ENCODE assay signal across 13 cellular contexts in genomic region chr6:127794405-127794804, GRCh38.
DNase-seq lines count a peak whose midpoint lies in the region; ATAC-seq lines count a peak whose summit lies in the region.
"Had no signal": no experiment of that assay in that cellular context is flagged by ENCODE, and none has a peak within 500 bp of the region (broad histone marks: within the 10 kb centered on the region; RNA-seq: fewer than 3 reads in every experiment).

No MANE protein-coding gene starts in this region.

- H3K4me1 Mint-ChIP-seq in activated naive CD4-positive, alpha-beta T cell treated with anti-CD3 and anti-CD28 coated beads for 36 hours (ENCODE audit: low read depth) = peaks cover 73% of the 10 kb centered on the region
- peaks cover 52% of the 10 kb centered on the region for H3K4me1 Mint-ChIP-seq in activated naive CD8-positive, alpha-beta T cell treated with anti-CD3 and anti-CD28 coated beads, Interleukin-2, amount 10 ng/mL, durations not matched to agents 7 days and 5 days
- peaks cover 92% of the 10 kb centered on the region for H3K4me1 Mint-ChIP-seq in stimulated activated naive CD8-positive, alpha-beta T cell treated with anti-CD3 and anti-CD28 coated beads, Interleukin-15, amount 100 ng/mL, for 72 hours

- H3K9me3 Mint-ChIP-seq in activated naive CD4-positive, alpha-beta T cell treated with anti-CD3 and anti-CD28 coated beads, Interleukin-2, amount 50 U/mL, for 72 hours = peaks cover 0 to 3% of the 10 kb centered on the region in 2 donors
- H3K9me3 Mint-ChIP-seq in activated naive CD4-positive, alpha-beta T cell treated with anti-CD3 and anti-CD28 coated beads for 36 hours = no peaks in the 10 kb centered on the region
- no peaks in the 10 kb centered on the region for H3K9me3 Mint-ChIP-seq in activated naive CD8-positive, alpha-beta T cell treated with anti-CD3 and anti-CD28 coated beads, Interleukin-2, amount 10 ng/mL, durations not matched to agents 7 days and 5 days
- no peaks in the 10 kb centered on the region for H3K9me3 Mint-ChIP-seq in stimulated activated naive CD8-positive, alpha-beta T cell treated with anti-CD3 and anti-CD28 coated beads, Interleukin-15, amount 100 ng/mL, for 72 hours

- POLR2A ChIA-PET in activated naive CD8-positive, alpha-beta T cell treated with anti-CD3 and anti-CD28 coated beads, Interleukin-2, amount 10 ng/mL, durations not matched to agents 7 days and 5 days (lab: Charles Lee) = no interaction called here

- DNase-seq in activated naive CD4-positive, alpha-beta T cell treated with anti-CD3 and anti-CD28 coated beads, Interleukin-2, amount 50 U/mL, for 72 hours (ENCODE audit: low spot score in 2 of 2) = no peak
- no peak for DNase-seq in activated naive CD4-positive, alpha-beta T cell treated with anti-CD3 and anti-CD28 coated beads for 36 hours
- DNase-seq in NCI-H69 (lab: John Stamatoyannopoulos, UW) = peak; percentile 55
- no peak for DNase-seq in activated naive CD8-positive, alpha-beta T cell treated with anti-CD3 and anti-CD28 coated beads, Interleukin-2, amount 10 ng/mL, durations not matched to agents 7 days and 5 days
- no peak for DNase-seq in stimulated activated naive CD8-positive, alpha-beta T cell treated with anti-CD3 and anti-CD28 coated beads, Interleukin-15, amount 100 ng/mL, for 72 hours
- no peak for DNase-seq in inferior parietal cortex (ENCODE audit: extremely low spot score)
- DNase-seq: BE2C, DMS79 treated with DMSO at 0.1 percent for 48 hours, GM23248, HCEC 1CT, NCI-H1930, NCI-H510A treated with DMSO at 0.1 percent for 48 hours had no signal

- peak in 1 of 2 donors; percentile 33 for ATAC-seq in activated naive CD4-positive, alpha-beta T cell treated with anti-CD3 and anti-CD28 coated beads, Interleukin-2, amount 50 U/mL, for 72 hours
- ATAC-seq in activated naive CD8-positive, alpha-beta T cell treated with anti-CD3 and anti-CD28 coated beads, Interleukin-2, amount 10 ng/mL, durations not matched to agents 7 days and 5 days (ENCODE audit: low read depth) = no peak
- ATAC-seq in stimulated activated naive CD8-positive, alpha-beta T cell treated with anti-CD3 and anti-CD28 coated beads, Interleukin-15, amount 100 ng/mL, for 72 hours = peak; percentile 63
- ATAC-seq in HG03280 (IDR thresholded peaks at IDR 0.05; ENCODE audit: unreplicated experiment) = no peak

- intact Hi-C loops in activated naive CD4-positive, alpha-beta T cell treated with anti-CD3 and anti-CD28 coated beads for 36 hours (cut with micrococcal nuclease) = no loop called here

- no peaks in the 10 kb centered on the region for H3K27me3 Mint-ChIP-seq in activated naive CD4-positive, alpha-beta T cell treated with anti-CD3 and anti-CD28 coated beads for 36 hours (ENCODE audit: low read depth)
- H3K27me3 Mint-ChIP-seq in activated naive CD8-positive, alpha-beta T cell treated with anti-CD3 and anti-CD28 coated beads, Interleukin-2, amount 10 ng/mL, durations not matched to agents 7 days and 5 days = no peaks in the 10 kb centered on the region
- H3K27me3 Mint-ChIP-seq in stimulated activated naive CD8-positive, alpha-beta T cell treated with anti-CD3 and anti-CD28 coated beads, Interleukin-15, amount 100 ng/mL, for 72 hours = no peaks in the 10 kb centered on the region

- CTCF ChIA-PET in activated naive CD4-positive, alpha-beta T cell treated with anti-CD3 and anti-CD28 coated beads for 36 hours (lab: Charles Lee) = interaction anchor here (1.0 kb wide), 1 partner anchor 9 kb away, joined by 4 read pairs; no protein-coding TSS in a partner anchor

- peaks cover 4 to 33% of the 10 kb centered on the region in 2 donors for H3K36me3 Mint-ChIP-seq in activated naive CD4-positive, alpha-beta T cell treated with anti-CD3 and anti-CD28 coated beads, Interleukin-2, amount 50 U/mL, for 72 hours
- H3K36me3 Mint-ChIP-seq in activated naive CD4-positive, alpha-beta T cell treated with anti-CD3 and anti-CD28 coated beads for 36 hours (ENCODE audit: low read depth) = peaks cover under 1% of the 10 kb centered on the region
- peaks cover 66% of the 10 kb centered on the region for H3K36me3 Mint-ChIP-seq in activated naive CD8-positive, alpha-beta T cell treated with anti-CD3 and anti-CD28 coated beads, Interleukin-2, amount 10 ng/mL, durations not matched to agents 7 days and 5 days

- no peak overlapping the region for H3K4me3 Mint-ChIP-seq in activated naive CD4-positive, alpha-beta T cell treated with anti-CD3 and anti-CD28 coated beads for 36 hours
- peak overlapping the region; percentile 4 for H3K4me3 Mint-ChIP-seq in activated naive CD8-positive, alpha-beta T cell treated with anti-CD3 and anti-CD28 coated beads, Interleukin-2, amount 10 ng/mL, durations not matched to agents 7 days and 5 days
- peak overlapping the region; percentile 4 to 17 for H3K4me3 Mint-ChIP-seq in stimulated activated naive CD8-positive, alpha-beta T cell treated with anti-CD3 and anti-CD28 coated beads, Interleukin-15, amount 100 ng/mL, for 72 hours

- H3K27ac Mint-ChIP-seq in activated naive CD4-positive, alpha-beta T cell treated with anti-CD3 and anti-CD28 coated beads, Interleukin-2, amount 50 U/mL, for 72 hours = peak overlapping the region; percentile 22 to 32
- H3K27ac Mint-ChIP-seq in activated naive CD4-positive, alpha-beta T cell treated with anti-CD3 and anti-CD28 coated beads for 36 hours = no peak overlapping the region
- peak overlapping the region; percentile 15 for H3K27ac Mint-ChIP-seq in activated naive CD8-positive, alpha-beta T cell treated with anti-CD3 and anti-CD28 coated beads, Interleukin-2, amount 10 ng/mL, durations not matched to agents 7 days and 5 days
- H3K27ac Mint-ChIP-seq in stimulated activated naive CD8-positive, alpha-beta T cell treated with anti-CD3 and anti-CD28 coated beads, Interleukin-15, amount 100 ng/mL, for 72 hours = peak overlapping the region; percentile 0 to 7
